Comparison of ENCODE assay signal across 1 cellular context in genomic region chr10:120465138-120465537, GRCh38.
TF ChIP-seq lines count a peak whose summit lies in the region.

No MANE protein-coding gene starts in this region.

TF ChIP-seq in SK-N-SH, 30 proteins besides CTCF, POLR2A, EP300 and RAD21 (continued from another document):
- no peak for TF ChIP-seq REST (IDR thresholded peaks at IDR 0.05; ENCODE audit: low read depth, low read length)
